In the genomic region with DNA sequence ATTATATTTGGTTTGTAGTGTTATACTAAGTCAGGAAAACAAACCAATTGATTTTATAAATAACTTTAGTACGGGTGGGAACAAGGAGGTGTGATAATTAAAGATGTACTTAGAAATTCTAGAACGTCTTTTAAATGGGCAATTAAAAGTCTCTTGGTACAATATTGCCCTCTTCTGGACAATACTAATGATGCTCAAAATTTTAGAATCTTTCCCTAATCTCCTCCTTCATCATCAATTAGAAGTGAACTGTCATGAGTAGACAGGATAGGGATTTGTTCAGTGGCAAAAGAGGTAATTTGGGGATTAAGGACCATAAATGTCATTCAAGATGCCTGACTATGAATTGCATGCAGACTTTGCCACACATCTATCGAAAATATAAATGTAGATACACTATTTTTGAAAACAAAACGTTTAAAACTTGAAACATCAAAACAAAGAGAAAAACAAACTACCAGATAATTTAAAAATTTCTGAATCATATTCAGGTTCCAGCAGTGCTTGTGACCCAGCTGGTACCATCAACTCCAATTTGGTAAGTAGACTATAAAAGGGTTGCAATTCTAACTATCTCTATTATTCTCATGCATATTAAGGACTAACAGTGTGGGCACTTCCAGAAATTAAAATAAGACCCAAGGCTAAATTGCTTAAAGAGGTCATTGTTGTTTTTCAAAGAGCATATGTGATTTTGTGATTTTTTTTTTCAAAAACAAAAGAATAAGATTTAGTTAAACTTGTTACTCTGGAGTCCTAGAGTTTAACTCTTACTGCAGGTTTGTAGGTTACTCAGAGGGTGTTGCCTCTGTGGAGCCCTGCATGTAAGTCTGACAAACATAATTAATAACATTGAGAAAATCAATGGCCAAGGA, we compare ENCODE assay signal across 9 cellular contexts.
DNase-seq lines count a peak whose midpoint lies in the region; ATAC-seq and TF ChIP-seq lines count a peak whose summit lies in the region.
"Had no signal": no experiment of that assay in that cellular context is flagged by ENCODE, and none has a peak within 500 bp of the region (broad histone marks: within the 10 kb centered on the region; RNA-seq: fewer than 3 reads in every experiment).

No MANE protein-coding gene starts in this region.

- no peaks in the 10 kb centered on the region for H3K27me3 ChIP-seq in body of pancreas

- ATAC-seq in body of pancreas (no peak), T-cell (replicated peaks in 1 of 4) (no peak)
- no peak for ATAC-seq in activated CD4-positive, alpha-beta T cell treated with anti-CD3 and anti-CD28 coated beads for 36 hours

- H3K4me3 Mint-ChIP-seq in T-cell, result no peak overlapping the region
- no peak overlapping the region for H3K4me3 Mint-ChIP-seq in activated T-helper 1 cell treated with anti-CD3 and anti-CD28 coated beads, Interleukin-12 subunit alpha, Interleukin-12 subunit beta, Interleukin-2, Interleukin-4 antibody, amounts not matched to agents 30 ng/mL and 10 ng/mL and 1 ng/mL, durations not matched to agents 14 hours and 24 hours and 36 hours
- no peak overlapping the region for H3K4me3 Mint-ChIP-seq in activated CD4-positive, alpha-beta T cell treated with anti-CD3 and anti-CD28 coated beads for 36 hours
- H3K4me3 Mint-ChIP-seq: CD8-positive, alpha-beta memory T cell had no signal

- no peaks in the 10 kb centered on the region for H3K4me1 ChIP-seq in body of pancreas

- TF ChIP-seq POLR2A in body of pancreas (IDR thresholded peaks at IDR 0.05), result no peak

- no peaks in the 10 kb centered on the region for H3K9me3 ChIP-seq in body of pancreas

- whole genome bisulfite sequencing in body of pancreas, 2 donors, result 23 to 34% methylated on average over 4 of the region's 4 CpGs

- H3K4me1 Mint-ChIP-seq in T-cell, result peaks cover 17 to 22% (median 17%) of the 10 kb centered on the region in 3 donors
- peaks cover 23% of the 10 kb centered on the region for H3K4me1 Mint-ChIP-seq in activated T-helper 1 cell treated with anti-CD3 and anti-CD28 coated beads, Interleukin-12 subunit alpha, Interleukin-12 subunit beta, Interleukin-2, Interleukin-4 antibody, amounts not matched to agents 30 ng/mL and 10 ng/mL and 1 ng/mL, durations not matched to agents 14 hours and 24 hours and 36 hours (ENCODE audit: low read depth)
- peaks cover 13% of the 10 kb centered on the region for H3K4me1 Mint-ChIP-seq in activated CD4-positive, alpha-beta T cell treated with anti-CD3 and anti-CD28 coated beads for 36 hours

- H3K36me3 Mint-ChIP-seq in T-cell, result no peaks in the 10 kb centered on the region
- no peaks in the 10 kb centered on the region for H3K36me3 Mint-ChIP-seq in activated T-helper 1 cell treated with anti-CD3 and anti-CD28 coated beads, Interleukin-12 subunit alpha, Interleukin-12 subunit beta, Interleukin-2, Interleukin-4 antibody, amounts not matched to agents 30 ng/mL and 10 ng/mL and 1 ng/mL, durations not matched to agents 14 hours and 24 hours and 36 hours (ENCODE audit: low read depth)
- no peaks in the 10 kb centered on the region for H3K36me3 Mint-ChIP-seq in activated CD4-positive, alpha-beta T cell treated with anti-CD3 and anti-CD28 coated beads for 36 hours (ENCODE audit: low read depth)
- H3K36me3 Mint-ChIP-seq: CD8-positive, alpha-beta memory T cell had no signal

- intact Hi-C loops in body of pancreas (cut with DNase I), result no loop called here
- intact Hi-C loops in activated T-helper 1 cell treated with anti-CD3 and anti-CD28 coated beads, Interleukin-12 subunit alpha, Interleukin-12 subunit beta, Interleukin-2, Interleukin-4 antibody, amounts not matched to agents 30 ng/mL and 10 ng/mL and 1 ng/mL, durations not matched to agents 14 hours and 24 hours and 36 hours (cut with micrococcal nuclease), result loop anchor here (1.0 to 2.0 kb wide), 5 partner anchors 105 to 315 kb away; no protein-coding TSS in a partner anchor
- intact Hi-C loops in activated CD4-positive, alpha-beta T cell treated with anti-CD3 and anti-CD28 coated beads for 36 hours (cut with DNase I, micrococcal nuclease), result loop anchor here (1.0 to 10.0 kb wide), 6 partner anchors 104 to 314 kb away; no protein-coding TSS in a partner anchor

- H3K9me3 Mint-ChIP-seq in T-cell, result no peaks in the 10 kb centered on the region
- H3K9me3 Mint-ChIP-seq in activated T-helper 1 cell treated with anti-CD3 and anti-CD28 coated beads, Interleukin-12 subunit alpha, Interleukin-12 subunit beta, Interleukin-2, Interleukin-4 antibody, amounts not matched to agents 30 ng/mL and 10 ng/mL and 1 ng/mL, durations not matched to agents 14 hours and 24 hours and 36 hours, result no peaks in the 10 kb centered on the region
- H3K9me3 Mint-ChIP-seq in activated CD4-positive, alpha-beta T cell treated with anti-CD3 and anti-CD28 coated beads for 36 hours (ENCODE audit: low read depth), result no peaks in the 10 kb centered on the region
- H3K9me3 Mint-ChIP-seq: CD8-positive, alpha-beta memory T cell had no signal

- peak; percentile 5 for DNase-seq in NCI-H2029 treated with DMSO at 0.1 percent for 48 hours (lab: John Stamatoyannopoulos, UW)
- no peak for DNase-seq in NCI-H2029 (lab: John Stamatoyannopoulos, UW)
- peak; percentile 44 for DNase-seq in NCI-H2171 treated with DMSO at 0.1 percent for 48 hours (lab: John Stamatoyannopoulos, UW)
- no peak for DNase-seq in body of pancreas
- DNase-seq in lung microvascular endothelial cell (ENCODE audit: low read depth in 2 of 2), result peak; percentile 41
- no peak for DNase-seq in T-cell
- DNase-seq in activated T-helper 1 cell treated with anti-CD3 and anti-CD28 coated beads, Interleukin-12 subunit alpha, Interleukin-12 subunit beta, Interleukin-2, Interleukin-4 antibody, amounts not matched to agents 30 ng/mL and 10 ng/mL and 1 ng/mL, durations not matched to agents 14 hours and 24 hours and 36 hours (ENCODE audit: low spot score), result no peak
- DNase-seq in activated CD4-positive, alpha-beta T cell treated with anti-CD3 and anti-CD28 coated beads for 36 hours, result no peak

- POLR2A ChIA-PET in T-cell (lab: Charles Lee), result interaction anchor here (0.6 to 0.7 kb wide), 3 partner anchors 197 to 333 kb away, joined by 4 read pairs; no protein-coding TSS in a partner anchor
- POLR2A ChIA-PET in activated CD4-positive, alpha-beta T cell treated with anti-CD3 and anti-CD28 coated beads for 36 hours (lab: Charles Lee), result no interaction called here

- no peak overlapping the region for H3K27ac ChIP-seq in body of pancreas

- peak; percentile 27 to 60 (median 52) for TF ChIP-seq CTCF in body of pancreas (IDR thresholded peaks at IDR 0.05)

- H3K27me3 Mint-ChIP-seq in T-cell, result peaks cover 0 to 2% of the 10 kb centered on the region in 2 donors
- H3K27me3 Mint-ChIP-seq in activated T-helper 1 cell treated with anti-CD3 and anti-CD28 coated beads, Interleukin-12 subunit alpha, Interleukin-12 subunit beta, Interleukin-2, Interleukin-4 antibody, amounts not matched to agents 30 ng/mL and 10 ng/mL and 1 ng/mL, durations not matched to agents 14 hours and 24 hours and 36 hours (ENCODE audit: insufficient read depth), result peaks cover 23% of the 10 kb centered on the region
- peaks cover 2% of the 10 kb centered on the region for H3K27me3 Mint-ChIP-seq in activated CD4-positive, alpha-beta T cell treated with anti-CD3 and anti-CD28 coated beads for 36 hours
- H3K27me3 Mint-ChIP-seq: CD8-positive, alpha-beta memory T cell had no signal

- no peak overlapping the region for H3K27ac Mint-ChIP-seq in T-cell
- no peak overlapping the region for H3K27ac Mint-ChIP-seq in activated T-helper 1 cell treated with anti-CD3 and anti-CD28 coated beads, Interleukin-12 subunit alpha, Interleukin-12 subunit beta, Interleukin-2, Interleukin-4 antibody, amounts not matched to agents 30 ng/mL and 10 ng/mL and 1 ng/mL, durations not matched to agents 14 hours and 24 hours and 36 hours
- no peak overlapping the region for H3K27ac Mint-ChIP-seq in activated CD4-positive, alpha-beta T cell treated with anti-CD3 and anti-CD28 coated beads for 36 hours

- CTCF ChIA-PET in T-cell (lab: Charles Lee), result interaction anchor here in 1 of 2 donors (0.6 to 0.9 kb wide), 2 partner anchors 65 to 191 kb away, joined by 3 read pairs; no protein-coding TSS in a partner anchor
- CTCF ChIA-PET in activated CD4-positive, alpha-beta T cell treated with anti-CD3 and anti-CD28 coated beads for 36 hours (lab: Charles Lee), result interaction anchor here (0.7 to 1.4 kb wide), 8 partner anchors 15 to 315 kb away, joined by 3 to 5 read pairs (median 3); no protein-coding TSS in a partner anchor

- no peaks in the 10 kb centered on the region for H3K36me3 ChIP-seq in body of pancreas (replicated peaks in 1 of 2; ENCODE audit: insufficient read depth in 1 of 2, low read depth in 2 of 2)

- no peak overlapping the region for H3K4me3 ChIP-seq in body of pancreas

Comparison
In these comparisons a context has a peak if more than half of its experiments do, and no peak if none do; other contexts are left out.
1. DNase-seq: peak in NCI-H2029 treated with DMSO at 0.1 percent for 48 hours (single experiment), NCI-H2171 treated with DMSO at 0.1 percent for 48 hours (single experiment) and lung microvascular endothelial cell (2 of 2); none in NCI-H2029 (single experiment), body of pancreas (0 of 4), T-cell (0 of 34), activated T-helper 1 cell treated with anti-CD3 and anti-CD28 coated beads, Interleukin-12 subunit alpha, Interleukin-12 subunit beta, Interleukin-2, Interleukin-4 antibody, amounts not matched to agents 30 ng/mL and 10 ng/mL and 1 ng/mL, durations not matched to agents 14 hours and 24 hours and 36 hours (single experiment) and activated CD4-positive, alpha-beta T cell treated with anti-CD3 and anti-CD28 coated beads for 36 hours (single experiment).